2 cellular contexts compared by ENCODE assay signal in the genomic region with DNA sequence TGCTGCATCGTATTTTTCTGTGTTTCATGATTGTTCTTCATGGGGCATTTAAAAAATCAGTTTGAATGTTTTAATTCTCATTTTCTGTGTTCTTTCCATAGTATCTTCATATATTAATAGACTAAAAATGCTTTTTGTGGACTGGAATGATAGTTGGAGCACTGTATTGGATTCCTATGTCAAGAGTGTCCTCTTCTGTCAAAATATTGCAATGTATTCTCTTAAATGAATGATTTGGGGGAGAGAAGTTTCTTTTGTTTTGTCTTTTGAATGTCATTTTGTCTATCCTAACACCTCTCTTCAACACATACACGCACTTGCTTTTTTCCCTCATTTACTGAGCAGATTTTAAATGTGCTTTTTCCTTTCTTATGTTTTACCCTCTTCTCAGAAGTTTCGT.
TF ChIP-seq lines count a peak whose summit lies in the region.

No MANE protein-coding gene starts in this region.

TF ChIP-seq in SK-N-SH, 30 proteins besides CTCF, POLR2A, EP300 and RAD21 (continued from another document):
- TF ChIP-seq REST (IDR thresholded peaks at IDR 0.05; ENCODE audit: low read depth, low read length) = no peak
- no peak for TF ChIP-seq FOXJ3 (CRISPR knock-in tag; IDR thresholded peaks at IDR 0.05)
- no peak for TF ChIP-seq GABPA (IDR thresholded peaks at IDR 0.05; ENCODE audit: low read depth)
- no peak for TF ChIP-seq POLR2AphosphoS5 (IDR thresholded peaks at IDR 0.05; ENCODE audit: low read depth, low read length)
- TF ChIP-seq USF2 (IDR thresholded peaks at IDR 0.05; ENCODE audit: borderline replicate concordance, low read depth, low read length) = no peak
- TF ChIP-seq TEAD4 (IDR thresholded peaks at IDR 0.05; ENCODE audit: borderline replicate concordance, insufficient read depth) = no peak

TF ChIP-seq in SK-N-SH treated with all-trans-retinoic acid at 6 μM for 48 hours, 23 proteins besides CTCF, POLR2A, EP300 and RAD21 (continued from another document):
- TF ChIP-seq, protein P1, sequence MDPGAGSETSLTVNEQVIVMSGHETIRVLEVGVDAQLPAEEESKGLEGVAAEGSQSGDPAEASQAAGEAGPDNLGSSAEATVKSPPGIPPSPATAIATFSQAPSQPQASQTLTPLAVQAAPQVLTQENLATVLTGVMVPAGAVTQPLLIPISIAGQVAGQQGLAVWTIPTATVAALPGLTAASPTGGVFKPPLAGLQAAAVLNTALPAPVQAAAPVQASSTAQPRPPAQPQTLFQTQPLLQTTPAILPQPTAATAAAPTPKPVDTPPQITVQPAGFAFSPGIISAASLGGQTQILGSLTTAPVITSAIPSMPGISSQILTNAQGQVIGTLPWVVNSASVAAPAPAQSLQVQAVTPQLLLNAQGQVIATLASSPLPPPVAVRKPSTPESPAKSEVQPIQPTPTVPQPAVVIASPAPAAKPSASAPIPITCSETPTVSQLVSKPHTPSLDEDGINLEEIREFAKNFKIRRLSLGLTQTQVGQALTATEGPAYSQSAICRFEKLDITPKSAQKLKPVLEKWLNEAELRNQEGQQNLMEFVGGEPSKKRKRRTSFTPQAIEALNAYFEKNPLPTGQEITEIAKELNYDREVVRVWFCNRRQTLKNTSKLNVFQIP (CRISPR knock-in tag; IDR thresholded peaks at IDR 0.05; ENCODE audit: borderline replicate concordance, low read depth) = no peak
